In the genomic region with DNA sequence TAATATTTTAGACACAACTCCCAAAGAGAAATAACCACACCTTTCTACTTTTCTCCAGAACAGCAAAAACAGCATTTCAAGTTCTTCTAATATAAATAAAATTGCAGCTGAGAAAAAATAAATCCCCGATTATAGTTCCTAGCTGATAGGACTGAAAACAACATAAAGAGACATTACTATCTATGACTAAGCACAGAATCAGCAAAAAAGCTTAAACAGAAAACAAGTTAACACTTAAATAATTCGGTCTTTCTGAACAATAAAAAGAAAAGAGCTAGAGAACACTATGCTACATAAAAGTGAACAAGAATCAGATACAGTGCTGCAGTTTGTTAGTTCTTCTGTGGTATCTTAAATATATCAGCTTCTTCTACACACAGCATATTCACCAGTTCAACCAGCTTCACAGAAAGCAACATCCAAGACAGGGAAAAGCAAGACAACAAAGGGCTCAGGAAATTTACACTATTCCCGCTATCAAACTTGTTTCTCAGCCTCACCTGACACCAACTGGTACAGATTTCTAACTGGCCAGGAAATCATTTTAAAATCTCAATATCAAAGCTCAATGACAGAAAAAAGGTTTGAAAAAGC, we compare ENCODE assay signal across 18 cellular contexts. TPM values are rescaled to one million over a fixed set of nuclear protein-coding genes. Genes with fewer than 3 reads are reported as not detected.
DNase-seq lines count a peak whose midpoint lies in the region; ATAC-seq and TF ChIP-seq lines count a peak whose summit lies in the region.
"Had no signal": no experiment of that assay in that cellular context is flagged by ENCODE, and none has a peak within 500 bp of the region (broad histone marks: within the 10 kb centered on the region; RNA-seq: fewer than 3 reads in every experiment).

No MANE protein-coding gene starts in this region.

- intact Hi-C loops in psoas muscle (cut with DNase I): loop anchor here in 1 of 2 donors (10.0 kb wide), 1 partner anchor 95 kb away; no protein-coding TSS in a partner anchor

- ATAC-seq in psoas muscle (no peak), GM18511 (IDR thresholded peaks at IDR 0.05; ENCODE audit: unreplicated experiment) (no peak), HG03196 (IDR thresholded peaks at IDR 0.05; ENCODE audit: unreplicated experiment) (no peak)
- ATAC-seq: HepG2; natural killer cell treated with Interleukin-12 subunit alpha and Interleukin-12 subunit beta and Interleukin-15 and Interleukin-18, amount 100 ng/mL, for 72 hours had no signal

- H3K27me3 ChIP-seq in SJSA1 (replicated peaks): no peaks in the 10 kb centered on the region
- no peaks in the 10 kb centered on the region for H3K27me3 ChIP-seq in psoas muscle (ENCODE audit: insufficient read depth in 3 of 3, low read length in 2 of 3)
- H3K27me3 ChIP-seq: BLaER1 had no signal

- DNase-seq in ELR (ENCODE audit: low read depth) (peak; percentile 61), SJSA1 (ENCODE audit: low read depth in 1 of 2, low spot score in 2 of 2) (peak in 1 of 2 experiments; percentile 66), epithelial cell of esophagus (ENCODE audit: low read depth) (peak; percentile 23), psoas muscle (no peak), 8988T (no peak), GM13977 (ENCODE audit: low spot score) (no peak)
- DNase-seq: activated CD4-positive, CD25-positive, alpha-beta regulatory T cell; activated T-cell treated with anti-CD3 and anti-CD28 coated beads, Interleukin-2, amount 50 U/mL, for 24 hours; erythroblast; GDM1; NCI-H524 treated with DMSO at 0.1 percent for 48 hours; SHP77; stimulated activated CD4-positive, alpha-beta T cell treated with anti-CD3 and anti-CD28 coated beads, Interleukin-12 subunit alpha, Interleukin-12 subunit beta, amount 100 ng/mL, for 4 hours had no signal

- in situ Hi-C loops in GM13977 (cut with MboI; ENCODE audit: low pct_unique_long_range_greater_than_20kb, low sequenced_read_pairs, unreplicated experiment): no loop called here

- H3K4me3 ChIP-seq in SJSA1 (no peak overlapping the region), epithelial cell of esophagus (ENCODE audit: low read length) (no peak overlapping the region), psoas muscle (no peak overlapping the region)
- H3K4me3 ChIP-seq: BLaER1 had no signal

- H3K27ac ChIP-seq in SJSA1 (peak overlapping the region; percentile 95), psoas muscle (peak overlapping the region; percentile 72)
- H3K27ac ChIP-seq: BLaER1 had no signal

- WGBS in psoas muscle, 3 donors: 86 to 93% (median 87%) methylated on average over 3 of the region's 3 CpGs

- peaks cover 61% of the 10 kb centered on the region for H3K36me3 ChIP-seq in SJSA1
- H3K36me3 ChIP-seq in psoas muscle (ENCODE audit: insufficient read depth in 1 of 2, low read depth in 1 of 2): peaks cover 0 to 31% of the 10 kb centered on the region in 2 donors

- TF ChIP-seq CTCF in epithelial cell of esophagus (IDR thresholded peaks at IDR 0.05; ENCODE audit: insufficient read depth, low read depth, low read length, missing control alignments) (no peak), psoas muscle (IDR thresholded peaks at IDR 0.05) (no peak), GM13977 (IDR thresholded peaks at IDR 0.05; ENCODE audit: extremely low read depth, insufficient read depth, missing control alignments) (no peak)

- H3K4me1 ChIP-seq in SJSA1 (replicated peaks): peaks cover 52% of the 10 kb centered on the region
- peaks cover 44% of the 10 kb centered on the region for H3K4me1 ChIP-seq in psoas muscle
- H3K4me1 ChIP-seq: BLaER1 had no signal

- H3K9me3 ChIP-seq in SJSA1 (replicated peaks): no peaks in the 10 kb centered on the region
- no peaks in the 10 kb centered on the region for H3K9me3 ChIP-seq in psoas muscle
- H3K9me3 ChIP-seq: BLaER1 had no signal

RNA-seq across cellular contexts. Expression of a gene that starts 28.6 kb away (rescaled TPM):
- 107 and 129 TPM in 2 replicates for total RNA-seq in SJSA1 (2014; rRNA removed; shearing (Covaris generic))
- total RNA-seq in psoas muscle: 100 to 1,000 TPM in 3 of 4 donors, 10 to 100 TPM in 1; 61.5 to 291 (median 181) TPM
- 100 to 1,000 TPM in 2 of 3 donors, 10 to 100 TPM in 1; 69.0 to 240 (median 151) TPM for polyA plus RNA-seq in psoas muscle

Comparison
In these comparisons a context has a peak if more than half of its experiments do, and no peak if none do; other contexts are left out.
1. DNase-seq: peak in ELR (single experiment) and epithelial cell of esophagus (single experiment); none in psoas muscle (0 of 2), 8988T (single experiment) and GM13977 (single experiment).